Comparison of ENCODE assay signal across 7 cellular contexts in the genomic region with DNA sequence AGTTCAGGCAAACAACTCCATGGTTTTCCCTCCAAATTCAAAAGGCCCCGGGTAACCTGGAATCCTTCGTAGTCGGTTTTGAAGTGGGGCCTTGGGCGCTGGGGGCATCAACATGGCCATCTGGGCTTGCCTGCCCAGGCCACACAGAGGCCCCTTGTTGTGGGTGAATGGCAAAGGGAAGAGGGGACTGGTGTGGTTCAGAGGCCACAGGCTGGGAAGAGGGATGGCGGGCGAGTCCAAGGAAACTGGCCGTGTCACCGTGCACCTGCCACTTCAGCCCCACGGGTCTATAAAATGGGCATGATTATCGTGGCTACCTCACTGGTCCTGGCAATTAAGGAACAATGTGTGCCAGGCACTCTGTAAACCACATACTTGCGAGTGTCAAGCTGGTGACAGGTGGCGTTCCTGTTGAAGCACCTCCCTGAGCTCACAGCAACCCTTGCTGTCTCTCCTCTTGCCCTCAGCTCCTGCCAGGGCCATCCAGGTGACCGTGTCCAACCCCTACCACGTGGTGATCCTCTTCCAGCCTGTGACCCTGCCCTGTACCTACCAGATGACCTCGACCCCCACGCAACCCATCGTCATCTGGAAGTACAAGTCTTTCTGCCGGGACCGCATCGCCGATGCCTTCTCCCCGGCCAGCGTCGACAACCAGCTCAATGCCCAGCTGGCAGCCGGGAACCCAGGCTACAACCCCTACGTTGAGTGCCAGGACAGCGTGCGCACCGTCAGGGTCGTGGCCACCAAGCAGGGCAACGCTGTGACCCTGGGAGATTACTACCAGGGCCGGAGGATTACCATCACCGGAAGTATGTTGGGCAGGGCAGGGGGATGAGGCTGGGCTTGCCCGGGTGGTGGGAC. TPM values are rescaled to one million over a fixed set of nuclear protein-coding genes. Genes with fewer than 3 reads are reported as not detected.
DNase-seq lines count a peak whose midpoint lies in the region; ATAC-seq and FAIRE-seq lines count a peak whose summit lies in the region.

No MANE protein-coding gene starts in this region.

- no peak for ATAC-seq in HG02642 (IDR thresholded peaks at IDR 0.05; ENCODE audit: poor library complexity, unreplicated experiment)

- DNase-seq in HAP-1 (ENCODE audit: low spot score in 2 of 2) (no peak), small intestine (no peak), nucleus accumbens (lab: John Stamatoyannopoulos, UW) (no peak), DMS 273 (lab: John Stamatoyannopoulos, UW; ENCODE audit: unreplicated experiment) (no peak)
- peak; percentile 7 for DNase-seq in activated CD4-positive, alpha-beta memory T cell treated with anti-CD3 and anti-CD28 coated beads for 36 hours

- in situ Hi-C loops in HAP-1 (cut with MboI; ENCODE audit: low sequenced_read_pairs) = loop anchor here (5.0 kb wide), 1 partner anchor 88 kb away; no protein-coding TSS in a partner anchor

- no peaks in the 10 kb centered on the region for H3K9me3 Mint-ChIP-seq in activated CD4-positive, alpha-beta memory T cell treated with anti-CD3 and anti-CD28 coated beads for 36 hours

- H3K9me3 ChIP-seq in HAP-1 (no peaks in the 10 kb centered on the region; the same call in 1 of the 2 replicates), small intestine (ENCODE audit: control insufficient read depth, low read depth) (no peaks in the 10 kb centered on the region)

- intact Hi-C loops in activated CD4-positive, alpha-beta memory T cell treated with anti-CD3 and anti-CD28 coated beads for 36 hours (cut with micrococcal nuclease) = no loop called here

- peaks cover 2% of the 10 kb centered on the region for H3K4me1 ChIP-seq in HAP-1
- no peaks in the 10 kb centered on the region for H3K4me1 ChIP-seq in small intestine (ENCODE audit: control insufficient read depth in 2 of 2, insufficient read depth in 1 of 2, low read depth in 1 of 2, low read length in 1 of 2)

- H3K27me3 Mint-ChIP-seq in activated CD4-positive, alpha-beta memory T cell treated with anti-CD3 and anti-CD28 coated beads for 36 hours = peaks cover 1% of the 10 kb centered on the region

- H3K4me3 ChIP-seq in HAP-1 (peak overlapping the region; percentile 98), iPS-11a (ENCODE audit: low read depth, low read length) (peak overlapping the region; percentile 93), small intestine (ENCODE audit: low read depth in 1 of 2, low read length in 2 of 2) (peak overlapping the region; percentile 67 to 96)

- POLR2A ChIA-PET in activated CD4-positive, alpha-beta memory T cell treated with anti-CD3 and anti-CD28 coated beads for 36 hours (lab: Charles Lee) = interaction anchor here (0.8 kb wide), 1 partner anchor 44 kb away, joined by 3 read pairs; no protein-coding TSS in a partner anchor

- peaks cover 42% of the 10 kb centered on the region for H3K4me1 Mint-ChIP-seq in activated CD4-positive, alpha-beta memory T cell treated with anti-CD3 and anti-CD28 coated beads for 36 hours (ENCODE audit: low read depth)

- H3K36me3 Mint-ChIP-seq in activated CD4-positive, alpha-beta memory T cell treated with anti-CD3 and anti-CD28 coated beads for 36 hours = peaks cover 20% of the 10 kb centered on the region

- peak overlapping the region in 1 of 2 donors; percentile 96 for H3K27ac ChIP-seq in small intestine (ENCODE audit: low read depth in 1 of 2, low read length in 1 of 2)

- peak overlapping the region; percentile 86 for H3K4me3 Mint-ChIP-seq in activated CD4-positive, alpha-beta memory T cell treated with anti-CD3 and anti-CD28 coated beads for 36 hours

- H3K36me3 ChIP-seq in HAP-1 (replicated peaks) = peaks cover 44% of the 10 kb centered on the region
- peaks cover 0 to 8% of the 10 kb centered on the region in 2 donors for H3K36me3 ChIP-seq in small intestine (ENCODE audit: control insufficient read depth in 2 of 2, insufficient read depth in 2 of 2, low read length in 2 of 2)

- peak overlapping the region; percentile 29 for H3K27ac Mint-ChIP-seq in activated CD4-positive, alpha-beta memory T cell treated with anti-CD3 and anti-CD28 coated beads for 36 hours

- CTCF ChIA-PET in activated CD4-positive, alpha-beta memory T cell treated with anti-CD3 and anti-CD28 coated beads for 36 hours (lab: Charles Lee) = interaction anchor here (0.6 to 2.2 kb wide), 2 partner anchors 108 to 191 kb away, joined by 3 to 8 read pairs; no protein-coding TSS in a partner anchor

- H3K27me3 ChIP-seq in HAP-1 (ENCODE audit: low read depth) (no peaks in the 10 kb centered on the region), small intestine (ENCODE audit: control insufficient read depth in 2 of 2, insufficient read depth in 2 of 2, low read length in 2 of 2) (no peaks in the 10 kb centered on the region)

- WGBS in small intestine, 3 donors = 61 to 79% (median 66%) methylated on average over 34 of the region's 34 CpGs

- no peak for FAIRE-seq in small intestine (lab: Jason Lieb, UNC)

RNA-seq across cellular contexts. Expression of gene LSR, which starts 1.3 kb away (rescaled TPM):
- total RNA-seq in activated CD4-positive, alpha-beta memory T cell treated with anti-CD3 and anti-CD28 coated beads for 36 hours = 10 to 100 TPM; 25.4 to 28.7 TPM
- polyA plus RNA-seq in small intestine = 100 to 1,000 TPM in 1 of 3 donors, 10 to 100 TPM in 2; 51.6 to 136 (median 70.2) TPM

RNA-seq across cellular contexts. Expression of gene USF2, which starts 18.7 kb away (rescaled TPM):
- total RNA-seq in activated CD4-positive, alpha-beta memory T cell treated with anti-CD3 and anti-CD28 coated beads for 36 hours = 100 to 1,000 TPM; 117 to 121 TPM
- 100 to 1,000 TPM in 1 of 3 donors, 10 to 100 TPM in 2; 74.7 to 127 (median 92.1) TPM for polyA plus RNA-seq in small intestine

RNA-seq across cellular contexts. Expression of gene FAM187B, which starts 21.5 kb away (rescaled TPM):
- under 1 TPM in 1 of 2 experiments, not detected in 1; 0.19 TPM for total RNA-seq in activated CD4-positive, alpha-beta memory T cell treated with anti-CD3 and anti-CD28 coated beads for 36 hours
- not detected for polyA plus RNA-seq in small intestine

RNA-seq across cellular contexts. Expression of gene HAMP, which starts 32.2 kb away (rescaled TPM):
- total RNA-seq in activated CD4-positive, alpha-beta memory T cell treated with anti-CD3 and anti-CD28 coated beads for 36 hours = not detected
- under 1 TPM in 1 of 3 donors, not detected in 2; 0.18 TPM for polyA plus RNA-seq in small intestine

RNA-seq across cellular contexts. Expression of gene MAG, which starts 41.9 kb away (rescaled TPM):
- under 1 TPM; 0.43 to 0.44 TPM for total RNA-seq in activated CD4-positive, alpha-beta memory T cell treated with anti-CD3 and anti-CD28 coated beads for 36 hours
- not detected for polyA plus RNA-seq in small intestine
